1 cellular context compared by ENCODE assay signal in the genomic region with DNA sequence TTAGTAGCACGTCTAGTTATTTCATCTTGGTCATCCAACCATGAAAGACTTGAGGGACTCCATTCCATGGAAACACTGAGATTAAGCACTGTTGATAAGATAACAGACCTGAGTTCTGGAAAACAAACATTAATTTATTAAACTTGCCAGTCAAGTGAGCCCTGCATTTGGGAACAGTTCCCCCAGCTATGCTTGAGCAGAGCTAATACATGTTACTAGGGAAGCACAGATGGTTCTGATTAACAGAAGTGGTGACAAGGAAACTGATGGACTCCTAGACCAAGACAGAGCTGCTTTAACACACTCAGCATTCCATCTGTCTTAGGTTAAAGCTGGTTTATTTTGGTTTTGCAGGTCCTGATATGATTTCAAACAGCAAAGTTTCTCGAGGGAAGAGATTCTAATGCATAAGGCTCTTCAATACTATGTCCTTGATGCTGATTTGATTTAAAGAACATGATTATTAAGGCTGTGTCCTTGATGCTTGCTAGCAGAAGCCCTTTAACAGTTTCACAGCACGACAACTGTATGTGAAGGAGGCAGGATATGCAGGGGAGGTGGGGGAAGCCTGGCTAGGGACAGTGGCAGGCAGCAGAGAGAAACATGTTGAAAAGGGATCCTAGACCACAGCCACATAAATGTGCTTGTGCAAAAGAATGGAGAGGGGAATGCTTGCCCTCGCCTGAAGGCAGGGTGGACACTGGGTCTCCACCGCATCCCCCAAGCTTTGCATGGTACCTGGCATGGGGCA.
TF ChIP-seq lines count a peak whose summit lies in the region.

No MANE protein-coding gene starts in this region.

TF ChIP-seq in GM23338, 12 proteins besides CTCF, POLR2A, EP300 and RAD21 (continued from another document):
- no peak for TF ChIP-seq ZNF462 (CRISPR knock-in tag; IDR thresholded peaks at IDR 0.05)
